In genomic region chr11:67379061-67380058, GRCh38 we compare ENCODE assay signal across 1 cellular context.
TF ChIP-seq lines count a peak whose summit lies in the region.

No MANE protein-coding gene starts in this region.

TF ChIP-seq in IMR-90, 13 proteins besides CTCF, POLR2A, EP300 and RAD21:
- TF ChIP-seq CHD1 (IDR thresholded peaks at IDR 0.05; ENCODE audit: low read depth, low read length), result no peak
- TF ChIP-seq, protein P1, sequence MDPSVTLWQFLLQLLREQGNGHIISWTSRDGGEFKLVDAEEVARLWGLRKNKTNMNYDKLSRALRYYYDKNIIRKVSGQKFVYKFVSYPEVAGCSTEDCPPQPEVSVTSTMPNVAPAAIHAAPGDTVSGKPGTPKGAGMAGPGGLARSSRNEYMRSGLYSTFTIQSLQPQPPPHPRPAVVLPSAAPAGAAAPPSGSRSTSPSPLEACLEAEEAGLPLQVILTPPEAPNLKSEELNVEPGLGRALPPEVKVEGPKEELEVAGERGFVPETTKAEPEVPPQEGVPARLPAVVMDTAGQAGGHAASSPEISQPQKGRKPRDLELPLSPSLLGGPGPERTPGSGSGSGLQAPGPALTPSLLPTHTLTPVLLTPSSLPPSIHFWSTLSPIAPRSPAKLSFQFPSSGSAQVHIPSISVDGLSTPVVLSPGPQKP (IDR thresholded peaks at IDR 0.05; ENCODE audit: borderline replicate concordance, low read depth, low read length), result no peak
- no peak for TF ChIP-seq MAFK (IDR thresholded peaks at IDR 0.05; ENCODE audit: low read depth, low read length)
- TF ChIP-seq MXI1 (IDR thresholded peaks at IDR 0.05; ENCODE audit: borderline replicate concordance, low read depth, low read length), result no peak
- TF ChIP-seq, protein P2, sequence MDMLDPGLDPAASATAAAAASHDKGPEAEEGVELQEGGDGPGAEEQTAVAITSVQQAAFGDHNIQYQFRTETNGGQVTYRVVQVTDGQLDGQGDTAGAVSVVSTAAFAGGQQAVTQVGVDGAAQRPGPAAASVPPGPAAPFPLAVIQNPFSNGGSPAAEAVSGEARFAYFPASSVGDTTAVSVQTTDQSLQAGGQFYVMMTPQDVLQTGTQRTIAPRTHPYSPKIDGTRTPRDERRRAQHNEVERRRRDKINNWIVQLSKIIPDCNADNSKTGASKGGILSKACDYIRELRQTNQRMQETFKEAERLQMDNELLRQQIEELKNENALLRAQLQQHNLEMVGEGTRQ (IDR thresholded peaks at IDR 0.05; ENCODE audit: low read depth, low read length), result no peak
- TF ChIP-seq NFE2L2 (IDR thresholded peaks at IDR 0.05; ENCODE audit: low read depth, low read length), result peak; percentile 46
- TF ChIP-seq BHLHE40 (IDR thresholded peaks at IDR 0.05; ENCODE audit: low read depth, low read length), result no peak
- no peak; the same call in 1 of the 2 replicates for TF ChIP-seq MAZ (IDR thresholded peaks at IDR 0.05; ENCODE audit: borderline replicate concordance, low read depth, low read length)
